In the genomic region with DNA sequence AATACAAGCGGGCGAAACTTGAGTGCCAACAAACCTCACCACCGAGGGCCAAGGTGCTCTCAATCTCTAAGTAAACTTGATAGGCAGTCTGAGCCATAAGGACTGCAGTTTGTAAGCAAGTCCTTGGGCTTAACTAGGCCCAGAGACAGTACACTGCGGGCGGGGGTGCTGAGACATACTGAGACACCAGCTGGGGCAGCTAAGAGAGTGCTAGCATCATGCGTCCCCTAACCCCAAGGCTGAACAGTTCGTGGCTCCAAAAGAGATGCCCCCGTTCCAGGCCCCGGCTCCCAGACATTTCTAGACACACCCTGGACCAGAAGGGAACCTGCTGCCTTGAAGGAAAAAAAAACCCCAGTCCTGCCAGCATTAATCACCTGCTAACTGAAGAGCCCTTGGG, we compare ENCODE assay signal across 8 cellular contexts.
"Had no signal": no experiment of that assay in that cellular context is flagged by ENCODE, and none has a peak within 500 bp of the region (broad histone marks: within the 10 kb centered on the region; RNA-seq: fewer than 3 reads in every experiment).

No MANE protein-coding gene starts in this region.

- H3K36me3 ChIP-seq: HAP-1 had no signal

- H3K27ac ChIP-seq: GM23248 had no signal

- DNase-seq: GM23248, GOT3, H7, HFFc6, IMR-90 had no signal

- H3K9ac ChIP-seq: GM23248 had no signal

- H3K4me3 ChIP-seq: GM23248, HAP-1, K562 had no signal

- H3K9me3 ChIP-seq: HAP-1 had no signal

- ATAC-seq: HCT116, K562 had no signal

- H3K4me1 ChIP-seq: HAP-1 had no signal

- H2AFZ ChIP-seq: GM23248 had no signal
